11 cellular contexts compared by ENCODE assay signal in the genomic region with DNA sequence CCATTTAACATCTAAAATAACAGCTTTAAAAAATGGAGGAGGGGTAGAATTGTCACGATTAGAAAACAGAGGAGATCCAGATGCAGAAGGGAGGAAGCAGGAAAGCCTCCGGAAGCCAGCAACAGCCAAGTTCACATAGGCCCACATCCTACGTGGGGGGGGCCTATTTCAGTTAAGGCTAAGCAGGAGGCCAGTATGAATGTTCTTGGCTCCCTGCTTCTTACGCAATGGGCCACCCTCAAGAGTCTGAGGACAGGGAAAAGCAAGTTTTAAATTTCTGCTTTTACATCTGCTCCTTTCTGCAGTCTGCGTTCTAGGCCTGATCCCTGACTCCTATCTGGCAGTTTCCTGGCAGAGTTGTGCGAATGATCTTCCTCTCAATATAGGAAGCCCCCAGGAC. TPM values are rescaled to one million over a fixed set of nuclear protein-coding genes. Genes with fewer than 3 reads are reported as not detected.
A peak's percentile ranks its signal among the peaks of the same experiment; 100 is the strongest.
DNase-seq lines count a peak whose midpoint lies in the region; ATAC-seq, FAIRE-seq and TF ChIP-seq lines count a peak whose summit lies in the region.
"Had no signal": no experiment of that assay in that cellular context is flagged by ENCODE, and none has a peak within 500 bp of the region (broad histone marks: within the 10 kb centered on the region; RNA-seq: fewer than 3 reads in every experiment).

No MANE protein-coding gene starts in this region.

- FAIRE-seq in K562 (lab: Jason Lieb, UNC): no peak

- H3K4me3 ChIP-seq in K562 (no peak overlapping the region), suprapubic skin (no peak overlapping the region)
- H3K4me3 ChIP-seq: coronary artery had no signal

- POLR2A ChIA-PET in K562 (lab: Yijun Ruan, JAX): interaction anchor here (0.7 to 3.0 kb wide), 3 partner anchors 15 to 48 kb away, joined by 3 to 12 read pairs (median 3); partner anchors contain the start of gene PCAT6

- TF ChIP-seq EP300 in K562 (IDR thresholded peaks at IDR 0.05; ENCODE audit: low read length) (no peak), suprapubic skin (IDR thresholded peaks at IDR 0.05) (no peak)

- no peak for ATAC-seq in K562

- peak overlapping the region in 1 of 2 experiments; percentile 18; a peak in 1 of 4 replicates for H3K9ac ChIP-seq in K562 (ENCODE audit: insufficient read depth in 1 of 2, low read depth in 2 of 2, low read length in 2 of 2)

- H4K20me1 ChIP-seq in K562 (replicated peaks; ENCODE audit: control insufficient read depth, insufficient read depth, low read length): no peaks in the 10 kb centered on the region

- in situ Hi-C loops in KBM-7 (cut with MboI; ENCODE audit: low pct_unique_long_range_greater_than_20kb, low sequenced_read_pairs): no loop called here
- in situ Hi-C loops in K562 (cut with MboI): no loop called here

- CTCF ChIA-PET in K562 (lab: Yijun Ruan, JAX; ENCODE audit: low intra/inter-chr PET ratio): no interaction called here

- BruUV-seq in K562 (replicated peaks; lab: Mats Ljungman, UMichigan): no TSS peak

- H3K27me3 ChIP-seq in K562 (ENCODE audit: control insufficient read depth in 2 of 2, insufficient read depth in 2 of 2, low read length in 2 of 2) (no peaks in the 10 kb centered on the region; a peak in 2 of 5 replicates), suprapubic skin (no peaks in the 10 kb centered on the region)

- WGBS in K562 (ENCODE audit: insufficient coverage, low coverage, missing lambda C conversion rate): 55% methylated on average over 6 of the region's 6 CpGs
- WGBS in suprapubic skin: 57% methylated on average over 6 of the region's 6 CpGs

- intact Hi-C loops in K562 (cut with micrococcal nuclease): no loop called here
- intact Hi-C loops in head of caudate nucleus (cut with DNase I): no loop called here

- TF ChIP-seq POLR2A in K562 (conservative IDR thresholded peaks at IDR 0.05) (no peak), suprapubic skin (IDR thresholded peaks at IDR 0.05) (no peak)

- no peak overlapping the region for H3K4me2 ChIP-seq in K562 (ENCODE audit: insufficient read depth, low read length)

- H3K4me1 ChIP-seq in K562 (replicated peaks in 1 of 2; ENCODE audit: control insufficient read depth in 2 of 2, insufficient read depth in 2 of 2, low read length in 2 of 2): peaks cover 0 to 23% of the 10 kb centered on the region in 2 experiments; a peak in 4 of 5 replicates
- H3K4me1 ChIP-seq in suprapubic skin: peaks cover 21% of the 10 kb centered on the region

- H3K9me3 ChIP-seq in K562 (replicated peaks; ENCODE audit: control insufficient read depth, insufficient read depth, low read depth, low read length) (no peaks in the 10 kb centered on the region), suprapubic skin (no peaks in the 10 kb centered on the region)

- no peaks in the 10 kb centered on the region for H3K36me3 ChIP-seq in K562 (ENCODE audit: control insufficient read depth, insufficient read depth, low read length)
- no peaks in the 10 kb centered on the region for H3K36me3 ChIP-seq in suprapubic skin

- H3K27ac ChIP-seq in K562 (ENCODE audit: extremely low read depth, low read depth, low read length) (no peak overlapping the region), suprapubic skin (peak overlapping the region; percentile 38)

- no peak overlapping the region for H2AFZ ChIP-seq in K562 (ENCODE audit: low read depth, low read length)

- TF ChIP-seq CTCF in K562 (IDR thresholded peaks at IDR 0.05 in 2 of 3, conservative IDR thresholded peaks at IDR 0.05 in 1 of 3; ENCODE audit: insufficient read depth in 2 of 3, low read depth in 1 of 3, low read length in 3 of 3) (no peak), suprapubic skin (IDR thresholded peaks at IDR 0.05) (no peak)

- no peaks in the 10 kb centered on the region for H3K79me2 ChIP-seq in K562 (ENCODE audit: control insufficient read depth, insufficient read depth, low read length)

- DNase-seq in KBM-7: peak; percentile 86
- no peak for DNase-seq in K562 (ENCODE audit: extremely low read depth in 1 of 4, low spot score in 3 of 4)
- DNase-seq in iris pigment epithelial cell (ENCODE audit: low read depth): peak; percentile 82
- peak in 1 of 2 donors; percentile 80 for DNase-seq in suprapubic skin (ENCODE audit: low spot score in 2 of 2)
- DNase-seq in GOT3 (lab: John Stamatoyannopoulos, UW): no peak
- DNase-seq in head of caudate nucleus: no peak
- DNase-seq in NCI-H2029 (lab: John Stamatoyannopoulos, UW): no peak
- DNase-seq in activated T-cell treated with anti-CD3 and anti-CD28 coated beads for 4 hours: no peak
- DNase-seq: activated CD4-positive, alpha-beta T cell treated with anti-CD3 and anti-CD28 coated beads, Interleukin-2, amount 10 ng/mL, durations not matched to agents 7 days and 5 days; activated naive CD4-positive, alpha-beta T cell had no signal

- no peaks in the 10 kb centered on the region for H3K9me1 ChIP-seq in K562 (ENCODE audit: control insufficient read depth, insufficient read depth, low read length)

- no peak for TF ChIP-seq RAD21 in K562 (CRISPR knock-in tag; conservative IDR thresholded peaks at IDR 0.05 in 1 of 2, IDR thresholded peaks at IDR 0.05 in 1 of 2)

TF ChIP-seq in K562, 482 proteins besides CTCF, POLR2A, EP300 and RAD21:
- TF ChIP-seq CEBPB (tag; IDR thresholded peaks at IDR 0.05) (peak; percentile 93), CEBPG (CRISPR knock-in tag; IDR thresholded peaks at IDR 0.05) (peak; percentile 70), CEBPG (tag; conservative IDR thresholded peaks at IDR 0.05 in 1 of 2, IDR thresholded peaks at IDR 0.05 in 1 of 2) (peak; percentile 49 to 68; a peak in 3 of 4 replicates), EZH2 (IDR thresholded peaks at IDR 0.05; ENCODE audit: borderline replicate concordance, low read depth, low read length) (no peak)

RNA-seq across cellular contexts. Expression of gene RABIF, which starts 30.6 kb away (rescaled TPM):
- 8.4 and 11.4 TPM in 2 replicates for total RNA-seq in K562 (2011; cell fraction: chromatin; rRNA removed; ENCODE audit: low replicate concordance)
- 7.4 and 8.3 TPM in 2 replicates for total RNA-seq in K562 (2011; cell fraction: nucleolus; rRNA removed)
- 12.5 and 28.8 TPM in 2 replicates for total RNA-seq in K562 (2011; cell fraction: nucleoplasm; rRNA removed)
- total RNA-seq in K562 (2014; rRNA removed) (7.4 and 11.4 TPM in 2 replicates), K562 (2014; rRNA removed; fragmentation: Illumina TruSeq; extraction: Trizol) (8.8 and 9.8 TPM in 2 replicates), K562 (2015; rRNA removed; fragmentation: Illumina TruSeq; extraction: Trizol) (13.3 and 13.4 TPM in 2 replicates), K562 (2021) (11.0 and 12.3 TPM in 2 replicates), suprapubic skin (10 to 100 TPM in 3 of 4 donors, 1 to 10 TPM in 1; 5.1 to 11.2 (median 10.6) TPM)
- polyA plus RNA-seq in K562 (2011; rRNA removed) (14.9 and 17.1 TPM in 2 replicates), K562 (2014; fragmentation: Illumina TruSeq; extraction: Trizol) (17.6 and 20.1 TPM in 2 replicates), K562 (2014; fragmentation: Nextera tagmentation; extraction: Ambion mirVana) (10 to 100 TPM in 1 of 2 experiments, 1 to 10 TPM in 1; 8.7 to 10.1 TPM), K562 (2014; rRNA removed) (13.8 and 14.3 TPM in 2 replicates)
- polyA plus RNA-seq in K562 (2011; cell fraction: cytosol; rRNA removed): 11.9 and 16.6 TPM in 2 replicates
- polyA plus RNA-seq in K562 (2011; cell fraction: nucleus; rRNA removed): 6.4 and 8.5 TPM in 2 replicates
- polyA plus RNA-seq in K562 (2012): 14.5 and 15.4 TPM in 2 replicates
- 10.8 and 12.4 TPM in 2 replicates for polyA minus RNA-seq in K562 (2011; rRNA and poly(A)+ RNA removed)
- polyA minus RNA-seq in K562 (2011; cell fraction: cytosol; rRNA and poly(A)+ RNA removed): 3.1 and 5.5 TPM in 2 replicates
- polyA minus RNA-seq in K562 (2011; cell fraction: nucleus; rRNA and poly(A)+ RNA removed): 3.4 and 5.8 TPM in 2 replicates

RNA-seq across cellular contexts. Expression of gene PCAT6, which starts 47.6 kb away (rescaled TPM):
- total RNA-seq in K562 (2011; cell fraction: chromatin; rRNA removed; ENCODE audit: low replicate concordance): 3.1 and 5.2 TPM in 2 replicates
- total RNA-seq in K562 (2011; cell fraction: nucleolus; rRNA removed): 1.4 and 6.3 TPM in 2 replicates
- total RNA-seq in K562 (2011; cell fraction: nucleoplasm; rRNA removed): 4.4 and 5.0 TPM in 2 replicates
- total RNA-seq in K562 (2014; rRNA removed) (0.45 TPM in 1 of 2 replicates, not detected in the other), K562 (2014; rRNA removed; fragmentation: Illumina TruSeq; extraction: Trizol) (0.25 TPM in 1 of 2 replicates, not detected in the other), K562 (2015; rRNA removed; fragmentation: Illumina TruSeq; extraction: Trizol) (0.36 TPM in 1 of 2 replicates, not detected in the other), K562 (2021) (2.4 and 2.5 TPM in 2 replicates), suprapubic skin (1 to 10 TPM in 3 of 4 donors, not detected in 1; 1.4 to 7.0 (median 3.7) TPM)
- polyA plus RNA-seq in K562 (2011; rRNA removed) (1.0 and 2.2 TPM in 2 replicates), K562 (2014; fragmentation: Illumina TruSeq; extraction: Trizol) (0.65 and 2.8 TPM in 2 replicates), K562 (2014; fragmentation: Nextera tagmentation; extraction: Ambion mirVana) (under 1 TPM; 0.35 to 0.42 TPM), K562 (2014; rRNA removed) (0.13 and 1.0 TPM in 2 replicates)
- 2.6 and 4.9 TPM in 2 replicates for polyA plus RNA-seq in K562 (2011; cell fraction: cytosol; rRNA removed)
- polyA plus RNA-seq in K562 (2011; cell fraction: nucleus; rRNA removed): 9.1 and 9.4 TPM in 2 replicates
- 2.6 and 2.8 TPM in 2 replicates for polyA plus RNA-seq in K562 (2012)
- 0.66 TPM in 1 of 2 replicates, not detected in the other for polyA minus RNA-seq in K562 (2011; rRNA and poly(A)+ RNA removed)
- not detected in 2 replicates for polyA minus RNA-seq in K562 (2011; cell fraction: cytosol; rRNA and poly(A)+ RNA removed)
- polyA minus RNA-seq in K562 (2011; cell fraction: nucleus; rRNA and poly(A)+ RNA removed): 1.9 and 3.1 TPM in 2 replicates

RNA-seq across cellular contexts. Expression of gene KDM5B, which starts 50.1 kb away (rescaled TPM):
- total RNA-seq in K562 (2011; cell fraction: chromatin; rRNA removed; ENCODE audit: low replicate concordance): 288 and 694 TPM in 2 replicates
- 161 and 184 TPM in 2 replicates for total RNA-seq in K562 (2011; cell fraction: nucleolus; rRNA removed)
- total RNA-seq in K562 (2011; cell fraction: nucleoplasm; rRNA removed): 310 and 396 TPM in 2 replicates
- total RNA-seq in K562 (2014; rRNA removed) (50.7 and 56.3 TPM in 2 replicates), K562 (2014; rRNA removed; fragmentation: Illumina TruSeq; extraction: Trizol) (71.4 and 78.0 TPM in 2 replicates), K562 (2015; rRNA removed; fragmentation: Illumina TruSeq; extraction: Trizol) (54.6 and 57.1 TPM in 2 replicates), K562 (2021) (88.5 and 90.6 TPM in 2 replicates), suprapubic skin (100 to 1,000 TPM in 1 of 4 donors, 10 to 100 TPM in 3; 76.1 to 165 (median 89.4) TPM)
- polyA plus RNA-seq in K562 (2011; rRNA removed) (61.1 and 72.3 TPM in 2 replicates), K562 (2014; fragmentation: Illumina TruSeq; extraction: Trizol) (44.4 and 58.5 TPM in 2 replicates), K562 (2014; fragmentation: Nextera tagmentation; extraction: Ambion mirVana) (10 to 100 TPM; 15.4 to 18.5 TPM), K562 (2014; rRNA removed) (32.6 and 38.6 TPM in 2 replicates)
- 38.5 and 52.9 TPM in 2 replicates for polyA plus RNA-seq in K562 (2011; cell fraction: cytosol; rRNA removed)
- 89.8 and 102 TPM in 2 replicates for polyA plus RNA-seq in K562 (2011; cell fraction: nucleus; rRNA removed)
- polyA plus RNA-seq in K562 (2012): 35.3 and 36.5 TPM in 2 replicates
- polyA minus RNA-seq in K562 (2011; rRNA and poly(A)+ RNA removed): 254 and 263 TPM in 2 replicates
- 73.4 and 106 TPM in 2 replicates for polyA minus RNA-seq in K562 (2011; cell fraction: cytosol; rRNA and poly(A)+ RNA removed)
- 109 and 175 TPM in 2 replicates for polyA minus RNA-seq in K562 (2011; cell fraction: nucleus; rRNA and poly(A)+ RNA removed)

Comparison
In these comparisons a context has a peak if more than half of its experiments do, and no peak if none do; other contexts are left out.
1. DNase-seq: peak in KBM-7 (single experiment) and iris pigment epithelial cell (single experiment); none in K562 (0 of 4), GOT3 (single experiment), head of caudate nucleus (0 of 42), NCI-H2029 (single experiment) and activated T-cell treated with anti-CD3 and anti-CD28 coated beads for 4 hours (single experiment).